9 cellular contexts compared by ENCODE assay signal in the genomic region with DNA sequence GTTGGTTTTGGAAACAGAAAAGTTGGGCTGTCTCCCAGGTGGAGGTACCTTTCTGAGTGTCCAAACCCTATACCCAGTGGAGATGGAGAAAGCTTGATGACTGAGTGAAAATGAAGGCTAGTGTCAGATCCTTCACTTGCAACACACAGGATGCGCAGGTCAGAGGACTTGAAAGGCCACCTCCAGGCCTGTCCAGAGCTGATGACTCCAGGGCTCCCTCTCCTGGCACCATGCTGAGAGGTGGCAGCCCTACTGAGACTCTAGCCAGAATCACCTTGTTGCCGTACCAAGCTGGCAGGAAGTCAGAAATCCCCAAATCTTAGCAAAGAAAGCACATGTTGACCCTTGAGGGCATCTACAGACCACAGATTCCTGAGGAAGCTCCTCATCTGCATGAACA.
DNase-seq lines count a peak whose midpoint lies in the region; ATAC-seq and TF ChIP-seq lines count a peak whose summit lies in the region.
"Had no signal": no experiment of that assay in that cellular context is flagged by ENCODE, and none has a peak within 500 bp of the region (broad histone marks: within the 10 kb centered on the region; RNA-seq: fewer than 3 reads in every experiment).

No MANE protein-coding gene starts in this region.

- no peak for ATAC-seq in GM21723 (IDR thresholded peaks at IDR 0.05; ENCODE audit: unreplicated experiment)
- ATAC-seq in GM19397 (IDR thresholded peaks at IDR 0.05; ENCODE audit: unreplicated experiment): no peak

- CTCF ChIA-PET in AG04449 (lab: Yijun Ruan, JAX) (interaction anchor here (0.6 to 11.5 kb wide), 16 partner anchors 9 to 190 kb away, joined by 3 to 429 read pairs (median 6); partner anchors contain the start of genes KNCN and MKNK1), HEK293T (lab: Yijun Ruan, JAX) (interaction anchor here (0.6 to 2.8 kb wide), 7 partner anchors 11 to 93 kb away, joined by 3 to 11 read pairs (median 3); no protein-coding TSS in a partner anchor)

- no peak overlapping the region for H3K4me3 ChIP-seq in AG04449 (ENCODE audit: low read depth, low read length)
- H3K4me3 ChIP-seq in GM12864 (ENCODE audit: low read depth, low read length): no peak overlapping the region

- POLR2A ChIA-PET in AG04449 (lab: Yijun Ruan, JAX): no interaction called here
- POLR2A ChIA-PET in HEK293T (lab: Yijun Ruan, JAX): no interaction called here

- DNase-seq in AG04449 (ENCODE audit: low read depth, low spot score) (no peak), GM12864 (ENCODE audit: low read depth) (no peak), SKM-1 (lab: John Stamatoyannopoulos, UW; ENCODE audit: unreplicated experiment) (peak; percentile 10), glomerular visceral epithelial cell (ENCODE audit: extremely low spot score) (peak; percentile 43), HEK293T (ENCODE audit: extremely low spot score) (no peak), NCI-H2171 treated with DMSO at 0.1 percent for 48 hours (lab: John Stamatoyannopoulos, UW) (no peak)
- DNase-seq: H7 had no signal

- TF ChIP-seq CTCF in AG04449 (IDR thresholded peaks at IDR 0.05; ENCODE audit: insufficient read depth, low read length, missing control alignments) (peak; percentile 51), GM12864 (IDR thresholded peaks at IDR 0.05; ENCODE audit: low read depth, low read length, missing control alignments) (peak; percentile 67)

TF ChIP-seq in HEK293T, 16 proteins besides CTCF, POLR2A, EP300 and RAD21:
- TF ChIP-seq TARDBP (IDR thresholded peaks at IDR 0.05) (no peak), FOXA1 (IDR thresholded peaks at IDR 0.05) (no peak), CTBP1 (IDR thresholded peaks at IDR 0.05; ENCODE audit: borderline replicate concordance) (no peak), LEF1 (IDR thresholded peaks at IDR 0.05; ENCODE audit: borderline replicate concordance) (no peak), FOXM1 (IDR thresholded peaks at IDR 0.05; ENCODE audit: borderline replicate concordance) (no peak), ARNT (IDR thresholded peaks at IDR 0.05) (no peak), SP1 (IDR thresholded peaks at IDR 0.05) (no peak), NFRKB (IDR thresholded peaks at IDR 0.05) (no peak), ELF4 (IDR thresholded peaks at IDR 0.05) (no peak)
TF ChIP-seq in HEK293T: peak in this region for 0.

Comparison
In these comparisons a context has a peak if more than half of its experiments do, and no peak if none do; other contexts are left out.
1. DNase-seq: peak in SKM-1 (single experiment) and glomerular visceral epithelial cell (single experiment); none in AG04449 (single experiment), GM12864 (single experiment), HEK293T (single experiment) and NCI-H2171 treated with DMSO at 0.1 percent for 48 hours (single experiment).